ENCODE assay signal across 8 cellular contexts in the genomic region with DNA sequence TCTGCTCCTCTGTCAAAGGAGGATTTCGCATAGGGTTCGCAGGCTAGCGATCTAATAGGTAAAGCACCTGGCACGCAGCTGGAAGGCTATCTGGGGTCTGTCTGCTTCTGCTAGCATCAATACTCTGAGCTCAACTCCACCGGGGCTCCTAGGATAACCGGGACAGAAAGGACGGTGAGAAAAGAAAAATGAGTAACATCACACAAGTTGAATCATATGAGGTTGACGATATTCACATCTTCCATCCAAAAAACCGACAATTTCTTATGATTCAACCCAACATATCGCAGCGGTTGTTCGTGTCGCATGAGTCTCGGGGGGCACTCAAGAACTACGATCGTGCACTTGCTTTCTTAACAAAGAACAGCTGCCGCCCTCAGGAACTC. TPM values are rescaled to one million over a fixed set of nuclear protein-coding genes. Genes with fewer than 3 reads are reported as not detected.
DNase-seq lines count a peak whose midpoint lies in the region; ATAC-seq, FAIRE-seq and TF ChIP-seq lines count a peak whose summit lies in the region.
"Had no signal": no experiment of that assay in that cellular context is flagged by ENCODE, and none has a peak within 500 bp of the region (broad histone marks: within the 10 kb centered on the region; RNA-seq: fewer than 3 reads in every experiment).

No MANE protein-coding gene starts in this region.

- DNase-seq in HepG2 (ENCODE audit: low spot score): no peak
- DNase-seq in stimulated activated effector memory CD8-positive, alpha-beta T cell treated with anti-CD3 and anti-CD28 coated beads, Interleukin-12 subunit alpha, Interleukin-12 subunit beta, amount 100 ng/mL, for 72 hours (ENCODE audit: low spot score in 2 of 2): no peak
- no peak for DNase-seq in NCI-H774 (lab: John Stamatoyannopoulos, UW)
- no peak for DNase-seq in Karpas-422
- DNase-seq: NK-92 treated with Interleukin-12 subunit alpha and Interleukin-12 subunit beta, amount 100 ng/mL, for 24 hours had no signal

- H3K36me3 Mint-ChIP-seq in activated naive CD8-positive, alpha-beta T cell: no peaks in the 10 kb centered on the region
- H3K36me3 Mint-ChIP-seq in stimulated activated effector memory CD8-positive, alpha-beta T cell treated with anti-CD3 and anti-CD28 coated beads, Interleukin-12 subunit alpha, Interleukin-12 subunit beta, amount 100 ng/mL, for 72 hours: no peaks in the 10 kb centered on the region

- ATAC-seq in HepG2 (no peak), HG03565 (IDR thresholded peaks at IDR 0.05; ENCODE audit: unreplicated experiment) (no peak)
- peak; percentile 57 for ATAC-seq in stimulated activated effector memory CD8-positive, alpha-beta T cell treated with anti-CD3 and anti-CD28 coated beads, Interleukin-12 subunit alpha, Interleukin-12 subunit beta, amount 100 ng/mL, for 72 hours

- CTCF ChIA-PET in HepG2 (lab: Yijun Ruan, JAX; ENCODE audit: low intra/inter-chr PET ratio, low total read pairs): no interaction called here

- in situ Hi-C loops in HepG2 (cut with HindIII; ENCODE audit: extremely low pct_ligation_motif_present, low pct_unique_long_range_greater_than_20kb): no loop called here

- peak overlapping the region; percentile 86 for H3K4me3 ChIP-seq in HUES64 (ENCODE audit: low read length)
- H3K4me3 ChIP-seq in HepG2 (replicated peaks in 1 of 3; ENCODE audit: insufficient read depth in 1 of 3, low read depth in 2 of 3, low read length in 3 of 3): peak overlapping the region; percentile 32 to 76 (median 61); a peak in 4 of 6 replicates
- no peak overlapping the region for H3K4me3 ChIP-seq in Karpas-422 (ENCODE audit: low read length)

- TF ChIP-seq RAD21 in HepG2 (CRISPR knock-in tag; IDR thresholded peaks at IDR 0.05): no peak

- H4K20me1 ChIP-seq in HepG2 (ENCODE audit: insufficient read depth, low read length) (no peaks in the 10 kb centered on the region), Karpas-422 (ENCODE audit: insufficient read depth, low read depth, low read length) (no peaks in the 10 kb centered on the region)

- H3K27me3 ChIP-seq in HUES64 (ENCODE audit: insufficient read depth, low read length): peaks cover 52% of the 10 kb centered on the region
- peaks cover 5 to 46% of the 10 kb centered on the region in 2 experiments; a peak in 4 of 5 replicates for H3K27me3 ChIP-seq in HepG2 (ENCODE audit: control insufficient read depth in 1 of 2, insufficient read depth in 2 of 2, low read length in 2 of 2)
- H3K27me3 ChIP-seq in Karpas-422 (ENCODE audit: low read length): no peaks in the 10 kb centered on the region

- no peaks in the 10 kb centered on the region for H3K9me3 Mint-ChIP-seq in activated naive CD8-positive, alpha-beta T cell (ENCODE audit: low read depth)
- H3K9me3 Mint-ChIP-seq in stimulated activated effector memory CD8-positive, alpha-beta T cell treated with anti-CD3 and anti-CD28 coated beads, Interleukin-12 subunit alpha, Interleukin-12 subunit beta, amount 100 ng/mL, for 72 hours: no peaks in the 10 kb centered on the region

- H3K9ac ChIP-seq in HUES64 (ENCODE audit: low read depth, low read length) (peak overlapping the region; percentile 95), HepG2 (ENCODE audit: insufficient read depth, low read depth, low read length) (no peak overlapping the region), Karpas-422 (ENCODE audit: low read length) (no peak overlapping the region)

- intact Hi-C loops in HepG2 (cut with micrococcal nuclease; ENCODE audit: unreplicated experiment): loop anchor here (2.0 to 5.0 kb wide), 4 partner anchors 50 to 117 kb away; no protein-coding TSS in a partner anchor

- TF ChIP-seq EP300 in HepG2 (IDR thresholded peaks at IDR 0.05; ENCODE audit: low read depth in 2 of 2, low read length in 2 of 2): no peak
- TF ChIP-seq EP300 in HepG2 (CRISPR knock-in tag; IDR thresholded peaks at IDR 0.05; ENCODE audit: borderline replicate concordance): no peak

- 4% methylated on average over 17 of the region's 17 CpGs for WGBS in HUES64
- WGBS in HepG2 (ENCODE audit: low lambda C conversion rate): 75% methylated on average over 17 of the region's 17 CpGs

- no peak for TF ChIP-seq CTCF in HepG2 (CRISPR knock-in tag; IDR thresholded peaks at IDR 0.05)

- peak overlapping the region; percentile 88 for H3K4me3 Mint-ChIP-seq in activated naive CD8-positive, alpha-beta T cell
- peak overlapping the region; percentile 51 for H3K4me3 Mint-ChIP-seq in stimulated activated effector memory CD8-positive, alpha-beta T cell treated with anti-CD3 and anti-CD28 coated beads, Interleukin-12 subunit alpha, Interleukin-12 subunit beta, amount 100 ng/mL, for 72 hours

- H3K27ac Mint-ChIP-seq in activated naive CD8-positive, alpha-beta T cell: peak overlapping the region; percentile 0
- no peak overlapping the region for H3K27ac Mint-ChIP-seq in stimulated activated effector memory CD8-positive, alpha-beta T cell treated with anti-CD3 and anti-CD28 coated beads, Interleukin-12 subunit alpha, Interleukin-12 subunit beta, amount 100 ng/mL, for 72 hours

- H3K27me3 Mint-ChIP-seq in activated naive CD8-positive, alpha-beta T cell: peaks cover 46% of the 10 kb centered on the region

- H3K4me1 Mint-ChIP-seq in activated naive CD8-positive, alpha-beta T cell (ENCODE audit: low read depth): peaks cover 21% of the 10 kb centered on the region
- peaks cover 17% of the 10 kb centered on the region for H3K4me1 Mint-ChIP-seq in stimulated activated effector memory CD8-positive, alpha-beta T cell treated with anti-CD3 and anti-CD28 coated beads, Interleukin-12 subunit alpha, Interleukin-12 subunit beta, amount 100 ng/mL, for 72 hours

- H3K27ac ChIP-seq in HUES64 (ENCODE audit: low read depth, low read length): peak overlapping the region; percentile 45; the same call in 1 of the 2 replicates
- no peak overlapping the region for H3K27ac ChIP-seq in HepG2 (ENCODE audit: extremely low read length, insufficient read depth, low read length)
- H3K27ac ChIP-seq in Karpas-422 (ENCODE audit: low read length): no peak overlapping the region

- BruUV-seq in HepG2 (replicated peaks; lab: Mats Ljungman, UMichigan): no TSS peak

- peaks cover 24% of the 10 kb centered on the region; the same call in 1 of the 2 replicates for H3K4me1 ChIP-seq in HUES64 (ENCODE audit: insufficient read depth, low read length)
- H3K4me1 ChIP-seq in HepG2 (ENCODE audit: insufficient read depth, low read length): peaks cover 16% of the 10 kb centered on the region
- no peaks in the 10 kb centered on the region for H3K4me1 ChIP-seq in Karpas-422 (ENCODE audit: low read length)

- H3K4me2 ChIP-seq in HepG2 (ENCODE audit: low read depth, low read length) (peak overlapping the region; percentile 87), Karpas-422 (ENCODE audit: low read depth, low read length, poor library complexity, severe bottlenecking) (no peak overlapping the region)

- TF ChIP-seq POLR2A in HepG2 (IDR thresholded peaks at IDR 0.05; ENCODE audit: insufficient read depth in 1 of 2, low read depth in 2 of 2, low read length in 2 of 2): no peak

- no peaks in the 10 kb centered on the region for H3K9me3 ChIP-seq in HUES64 (ENCODE audit: insufficient read depth, low read depth, low read length)
- no peaks in the 10 kb centered on the region for H3K9me3 ChIP-seq in HepG2 (ENCODE audit: low read length)
- no peaks in the 10 kb centered on the region for H3K9me3 ChIP-seq in Karpas-422 (ENCODE audit: low read length)

- FAIRE-seq in HepG2 (lab: Jason Lieb, UNC): no peak

- no peaks in the 10 kb centered on the region for H3K79me2 ChIP-seq in HepG2 (ENCODE audit: insufficient read depth, low read length)
- no peaks in the 10 kb centered on the region for H3K79me2 ChIP-seq in Karpas-422 (ENCODE audit: low read length)

- H2AFZ ChIP-seq in HepG2 (ENCODE audit: low read length) (no peak overlapping the region), Karpas-422 (ENCODE audit: low read length) (no peak overlapping the region)

- POLR2A ChIA-PET in HepG2 (lab: Yijun Ruan, JAX): interaction anchor here (0.6 to 1.3 kb wide), 3 partner anchors 32 to 34 kb away, joined by 3 read pairs; no protein-coding TSS in a partner anchor

- H3K36me3 ChIP-seq in HUES64 (ENCODE audit: insufficient read depth, low read length) (peaks cover 12% of the 10 kb centered on the region; the same call in 1 of the 2 replicates), HepG2 (replicated peaks in 1 of 2; ENCODE audit: control insufficient read depth in 1 of 2, insufficient read depth in 2 of 2, low read length in 2 of 2) (no peaks in the 10 kb centered on the region; a peak in 1 of 5 replicates), Karpas-422 (ENCODE audit: insufficient read depth, low read length) (no peaks in the 10 kb centered on the region)

- H3K9me2 ChIP-seq in Karpas-422 (replicated peaks; ENCODE audit: insufficient read depth, low read length): no peaks in the 10 kb centered on the region

TF ChIP-seq in HepG2, 621 proteins besides CTCF, POLR2A, EP300 and RAD21 (continues in another document):
- no peak for TF ChIP-seq ZNF510 (CRISPR knock-in tag; IDR thresholded peaks at IDR 0.05; ENCODE audit: low read depth)

RNA-seq across cellular contexts. Expression of a gene that starts 1.8 kb away (rescaled TPM):
- polyA plus RNA-seq in HUES64 (2013, experiment 1 of 2): 37.7 TPM
- polyA plus RNA-seq in HUES64 (2013, experiment 2 of 2): 36.5 TPM
- total RNA-seq in HepG2 (2016; rRNA removed; fragmentation: Illumina TruSeq; extraction: Trizol): 2.5 and 3.9 TPM in 2 replicates
- 0.71 and 0.91 TPM in 2 replicates for total RNA-seq in HepG2 (2016; cell fraction: cytosol; rRNA removed; fragmentation: Illumina TruSeq; extraction: Trizol; ENCODE audit: low read depth)
- 2.1 and 4.2 TPM in 2 replicates for total RNA-seq in HepG2 (2016; cell fraction: insoluble cytoplasmic fraction; rRNA removed; fragmentation: Illumina TruSeq; extraction: Trizol)
- 1.1 and 2.6 TPM in 2 replicates for total RNA-seq in HepG2 (2016; cell fraction: membrane; rRNA removed; fragmentation: Illumina TruSeq; extraction: Trizol)
- total RNA-seq in HepG2 (2016; cell fraction: nucleus; rRNA removed; fragmentation: Illumina TruSeq; extraction: Trizol): 5.8 and 6.2 TPM in 2 replicates
- polyA plus RNA-seq in HepG2 (2011; rRNA removed): 13.6 and 16.4 TPM in 2 replicates
- polyA plus RNA-seq in HepG2 (2011; cell fraction: cytosol; rRNA removed): 8.3 and 8.9 TPM in 2 replicates
- polyA plus RNA-seq in HepG2 (2011; cell fraction: nucleus; rRNA removed): 14.6 and 16.3 TPM in 2 replicates
- 9.3 and 15.5 TPM in 2 replicates for polyA plus RNA-seq in HepG2 (2012)
- polyA plus RNA-seq in HepG2 (2016; cell fraction: cytosol; fragmentation: Illumina TruSeq; extraction: Trizol; ENCODE audit: low read depth): 0.25 and 0.31 TPM in 2 replicates
- polyA plus RNA-seq in HepG2 (2016; cell fraction: insoluble cytoplasmic fraction; fragmentation: Illumina TruSeq; extraction: Trizol; ENCODE audit: low read depth): 1.6 and 2.1 TPM in 2 replicates
- 0.47 and 0.64 TPM in 2 replicates for polyA plus RNA-seq in HepG2 (2016; cell fraction: membrane; fragmentation: Illumina TruSeq; extraction: Trizol; ENCODE audit: low read depth)
- 5.4 and 6.6 TPM in 2 replicates for polyA plus RNA-seq in HepG2 (2016; cell fraction: nucleus; fragmentation: Illumina TruSeq; extraction: Trizol; ENCODE audit: insufficient read depth, low read depth)
- polyA minus RNA-seq in HepG2 (2011; rRNA and poly(A)+ RNA removed; ENCODE audit: low replicate concordance): 1.3 and 25.2 TPM in 2 replicates
- polyA minus RNA-seq in HepG2 (2011; cell fraction: cytosol; rRNA and poly(A)+ RNA removed): 11.4 and 13.4 TPM in 2 replicates
- polyA minus RNA-seq in HepG2 (2011; cell fraction: nucleus; rRNA and poly(A)+ RNA removed): 14.5 and 16.9 TPM in 2 replicates
- total RNA-seq in Karpas-422 (2014; rRNA removed; shearing (Covaris generic); ENCODE audit: low replicate concordance): 0.14 and 0.26 TPM in 2 replicates
